ENCODE assay signal across 9 cellular contexts in the genomic region with DNA sequence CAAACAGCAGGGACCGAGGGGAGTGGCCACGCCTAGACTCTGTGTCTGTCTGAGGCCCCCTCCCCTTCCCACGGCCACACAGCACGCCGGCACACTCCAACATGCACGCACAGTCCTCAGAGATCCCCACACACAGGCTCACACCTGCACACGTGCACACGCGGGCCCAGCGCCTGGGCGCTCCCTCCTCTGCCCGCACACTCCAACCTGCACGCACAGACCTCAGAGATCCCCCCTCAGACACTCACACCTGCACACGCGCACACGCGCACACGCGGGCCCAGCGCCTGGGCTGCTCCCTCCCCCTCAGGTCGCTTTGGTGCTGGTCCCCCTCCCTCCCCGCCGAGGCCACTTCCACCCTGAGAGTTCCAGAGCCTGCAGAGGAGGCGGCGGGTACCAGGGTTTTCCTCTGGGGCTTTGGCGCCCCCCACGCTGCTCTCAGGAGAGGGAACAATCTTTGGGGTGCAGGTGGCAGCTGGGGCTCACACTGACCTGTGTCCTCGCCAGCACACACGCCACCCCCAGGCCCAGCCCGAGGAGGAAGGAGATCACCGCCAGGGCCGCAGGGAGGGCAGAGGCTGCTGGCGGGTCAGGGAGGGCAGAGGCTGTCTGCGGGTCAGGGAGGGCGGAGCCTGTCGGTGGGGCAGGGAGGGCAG. TPM values are rescaled to one million over a fixed set of nuclear protein-coding genes. Genes with fewer than 3 reads are reported as not detected.
A peak's percentile ranks its signal among the peaks of the same experiment; 100 is the strongest.
DNase-seq lines count a peak whose midpoint lies in the region; ATAC-seq and TF ChIP-seq lines count a peak whose summit lies in the region.
"Had no signal": no experiment of that assay in that cellular context is flagged by ENCODE, and none has a peak within 500 bp of the region (broad histone marks: within the 10 kb centered on the region; RNA-seq: fewer than 3 reads in every experiment).

No MANE protein-coding gene starts in this region.

- TF ChIP-seq CTCF in KMS-11 (conservative IDR thresholded peaks at IDR 0.05; ENCODE audit: low read depth, low read length) (no peak), heart right ventricle (IDR thresholded peaks at IDR 0.05) (no peak)

- H4K20me1 ChIP-seq in KMS-11 (ENCODE audit: insufficient read depth), result no peaks in the 10 kb centered on the region

- H3K36me3 ChIP-seq in KMS-11 (ENCODE audit: insufficient read depth), result no peaks in the 10 kb centered on the region
- no peaks in the 10 kb centered on the region for H3K36me3 ChIP-seq in heart right ventricle

- WGBS in heart right ventricle, 2 donors, result 22 to 23% methylated on average over 36 of the region's 36 CpGs

- H3K9me3 ChIP-seq in heart right ventricle, result no peaks in the 10 kb centered on the region

- H3K4me2 ChIP-seq in KMS-11, result peak overlapping the region; percentile 54

- no peaks in the 10 kb centered on the region for H3K79me2 ChIP-seq in KMS-11 (ENCODE audit: insufficient read depth, low read depth)

- no peak overlapping the region for H3K9ac ChIP-seq in KMS-11

- H3K27me3 ChIP-seq in KMS-11 (ENCODE audit: insufficient read depth, low read depth) (peaks cover 75% of the 10 kb centered on the region), heart right ventricle (peaks cover 17 to 63% (median 48%) of the 10 kb centered on the region in 7 donors)

- no peak overlapping the region for H3K4me3 ChIP-seq in KMS-11 (IDR thresholded peaks at IDR 0.05; ENCODE audit: insufficient read depth, low read depth, low read length)
- H3K4me3 ChIP-seq in heart right ventricle, result peak overlapping the region in 4 of 10 donors; percentile 5 to 44 (median 18)
- H3K4me3 ChIP-seq: SK-N-MC had no signal

- H3K27ac ChIP-seq in KMS-11 (no peak overlapping the region), heart right ventricle (peak overlapping the region in 1 of 10 donors; percentile 72)
- H3K27ac ChIP-seq: SK-N-MC had no signal

- peak overlapping the region; percentile 47 for H2AFZ ChIP-seq in KMS-11 (ENCODE audit: low read depth)

- DNase-seq in activated CD4-positive, alpha-beta T cell treated with anti-CD3 and anti-CD28 coated beads, Interleukin-2, amount 50 U/mL, for 48 hours, result peak; percentile 56 to 65
- peak in 1 of 2 donors; percentile 15 for DNase-seq in heart right ventricle
- DNase-seq in stimulated activated CD4-positive, alpha-beta T cell treated with anti-CD3 and anti-CD28 coated beads, Interleukin-2, amount 100 ng/mL, for 24 hours, result peak; percentile 56 to 57
- DNase-seq in NCI-H2196 (lab: John Stamatoyannopoulos, UW; ENCODE audit: unreplicated experiment), result no peak

- intact Hi-C loops in heart right ventricle (cut with DNase I), result loop anchor here in 1 of 10 donors (5.0 kb wide), 1 partner anchor 59 kb away; no protein-coding TSS in a partner anchor

- ATAC-seq in heart right ventricle (peak in 6 of 8 donors; percentile 14 to 29 (median 24)), GM19455 (IDR thresholded peaks at IDR 0.05; ENCODE audit: unreplicated experiment) (no peak), GM21528 (IDR thresholded peaks at IDR 0.05; ENCODE audit: low FRiP score, unreplicated experiment) (no peak), HG03460 (IDR thresholded peaks at IDR 0.05; ENCODE audit: unreplicated experiment) (no peak)

- H3K4me1 ChIP-seq in KMS-11 (ENCODE audit: low read depth, poor library complexity, severe bottlenecking) (peaks cover 11% of the 10 kb centered on the region), heart right ventricle (peaks cover 0 to 20% (median 3%) of the 10 kb centered on the region in 9 donors)

RNA-seq across cellular contexts. Expression of a gene that starts 1.6 kb away (rescaled TPM):
- 1 to 10 TPM in 2 of 10 donors, under 1 TPM in 7, not detected in 1; 0.15 to 6.0 (median 0.36) TPM for total RNA-seq in heart right ventricle
- under 1 TPM; 0.66 to 0.81 TPM for polyA plus RNA-seq in heart right ventricle

RNA-seq across cellular contexts. Expression of a gene that starts 17.7 kb away (rescaled TPM):
- 10 to 100 TPM in 1 of 10 donors, 1 to 10 TPM in 9; 1.7 to 29.9 (median 3.9) TPM for total RNA-seq in heart right ventricle
- polyA plus RNA-seq in heart right ventricle, result 1 to 10 TPM; 2.7 to 3.2 TPM

RNA-seq across cellular contexts. Expression of a gene that starts 42.3 kb away (rescaled TPM):
- total RNA-seq in heart right ventricle, result 10 to 100 TPM; 56.8 to 72.7 (median 67.8) TPM
- 10 to 100 TPM; 54.4 to 58.1 TPM for polyA plus RNA-seq in heart right ventricle

RNA-seq across cellular contexts. Expression of a gene that starts 43.2 kb away (rescaled TPM):
- total RNA-seq in heart right ventricle, result not detected
- not detected for polyA plus RNA-seq in heart right ventricle

RNA-seq across cellular contexts. Expression of a gene that starts 55.7 kb away (rescaled TPM):
- 1 to 10 TPM in 7 of 10 donors, under 1 TPM in 3; 0.42 to 5.9 (median 1.4) TPM for total RNA-seq in heart right ventricle
- polyA plus RNA-seq in heart right ventricle, result under 1 TPM in 1 of 2 donors, not detected in 1; 0.04 TPM

Comparison
In these comparisons a context has a peak if more than half of its experiments do, and no peak if none do; other contexts are left out.
1. ATAC-seq: peak in heart right ventricle (6 of 8); none in GM19455 (single experiment), GM21528 (single experiment) and HG03460 (single experiment).